Comparison of ENCODE assay signal across 26 cellular contexts in the genomic region with DNA sequence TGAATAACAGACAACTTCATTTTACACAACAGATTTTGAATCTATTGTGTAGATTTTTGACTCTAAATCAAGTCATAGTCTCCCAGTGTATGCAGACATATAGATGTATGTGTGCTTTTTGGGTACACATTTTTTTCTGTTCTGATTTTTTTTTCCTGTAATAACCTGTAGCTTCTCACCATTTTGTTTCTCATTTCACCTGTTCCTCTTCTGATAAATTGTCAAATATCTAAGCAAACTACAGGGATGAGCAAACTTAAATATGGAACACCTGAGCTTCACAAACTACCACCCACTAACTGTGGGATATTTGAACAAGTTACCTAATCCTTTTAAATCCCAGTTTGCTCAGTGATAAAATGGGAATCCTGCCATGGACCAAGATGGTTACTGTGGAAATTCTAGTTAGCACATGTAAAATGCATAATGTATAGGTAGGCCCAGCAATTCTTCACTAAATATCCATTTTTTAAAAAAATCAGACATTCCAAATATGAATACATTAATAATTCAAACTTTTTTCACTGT. TPM values are rescaled to one million over a fixed set of nuclear protein-coding genes. Genes with fewer than 3 reads are reported as not detected.
A peak's percentile ranks its signal among the peaks of the same experiment; 100 is the strongest.
DNase-seq lines count a peak whose midpoint lies in the region; ATAC-seq and TF ChIP-seq lines count a peak whose summit lies in the region.
"Had no signal": no experiment of that assay in that cellular context is flagged by ENCODE, and none has a peak within 500 bp of the region (broad histone marks: within the 10 kb centered on the region; RNA-seq: fewer than 3 reads in every experiment).

No MANE protein-coding gene starts in this region.

- H3K27ac ChIP-seq in SK-N-SH (ENCODE audit: low read depth in 2 of 2, low read length in 1 of 2) (peak overlapping the region; percentile 73 to 89), fibroblast of lung (ENCODE audit: insufficient read depth, low read length) (peak overlapping the region; percentile 5)
- H3K27ac ChIP-seq: adrenal gland, cardiac muscle cell, gastroesophageal sphincter, psoas muscle, tibial artery had no signal

- POLR2A ChIA-PET in SK-N-SH (lab: Yijun Ruan, JAX), result no interaction called here

- ATAC-seq in HG03460 (IDR thresholded peaks at IDR 0.05; ENCODE audit: unreplicated experiment), result no peak
- ATAC-seq in HG03521 (IDR thresholded peaks at IDR 0.05; ENCODE audit: unreplicated experiment), result no peak
- no peak for ATAC-seq in GM21723 (IDR thresholded peaks at IDR 0.05; ENCODE audit: unreplicated experiment)
- ATAC-seq: gastroesophageal sphincter; HCT116; natural killer cell treated with Interleukin-12 subunit alpha and Interleukin-12 subunit beta and Interleukin-15 and Interleukin-18, amount 100 ng/mL, for 72 hours; psoas muscle had no signal

- H3K4me1 ChIP-seq in SK-N-SH (ENCODE audit: control insufficient read depth in 1 of 2, insufficient read depth in 2 of 2, low read depth in 1 of 2, low read length in 1 of 2) (peaks cover 2 to 38% of the 10 kb centered on the region in 2 experiments; a peak in 3 of 4 replicates), fibroblast of lung (ENCODE audit: control insufficient read depth, extremely low read depth, insufficient read depth, low read length) (peaks cover 3% of the 10 kb centered on the region)

- DNase-seq in HFFc6 (no peak), SK-N-SH (no peak), fibroblast of lung (ENCODE audit: low read depth in 2 of 2) (no peak), osteocyte (ENCODE audit: extremely low spot score, unreplicated experiment) (no peak)
- DNase-seq: activated B cell treated with CpG ODN at 0.5 μM for 24 hours; activated CD4-positive, alpha-beta T cell treated with anti-CD3 and anti-CD28 coated beads, Interleukin-2, amount 50 U/mL, for 48 hours; activated gamma-delta T cell treated with Interleukin-2 at 50 U/mL for 16 hours; adrenal gland; AML-193; MG63; midbrain; NCI-H1694; NCI-H774; psoas muscle; stimulated activated CD4-positive, alpha-beta T cell treated with anti-CD3 and anti-CD28 coated beads, Interleukin-4, amount 100 ng/mL, for 1 hour; tibial artery had no signal

- H3F3A ChIP-seq in SK-N-SH (replicated peaks; ENCODE audit: insufficient read depth), result peaks cover 15% of the 10 kb centered on the region

- H3K4me3 Mint-ChIP-seq in HFFc6 (peak overlapping the region; percentile 75), osteocyte (ENCODE audit: unreplicated experiment) (peak overlapping the region; percentile 31)
- H3K4me3 Mint-ChIP-seq: activated B cell treated with CpG ODN at 0.5 μM for 24 hours; dendritic cell treated with granulocyte-macrophage colony-stimulating factor and Interleukin-4, amounts not matched to agents 40 ng/mL and 50 ng/mL, for 4 days; IgD-negative memory B cell; natural killer cell treated with Interleukin-12 subunit alpha and Interleukin-12 subunit beta and Interleukin-15 and Interleukin-18, amount 100 ng/mL, for 72 hours; stimulated activated naive CD8-positive, alpha-beta T cell treated with anti-CD3 and anti-CD28 coated beads, Interleukin-15, Interleukin-2, amounts not matched to agents 100 ng/mL and 50 ng/mL, for 24 hours had no signal

- H3K27me3 ChIP-seq in SK-N-SH (ENCODE audit: insufficient read depth) (no peaks in the 10 kb centered on the region), fibroblast of lung (ENCODE audit: control insufficient read depth, insufficient read depth, low read length) (no peaks in the 10 kb centered on the region)
- H3K27me3 ChIP-seq: adrenal gland, cardiac muscle cell, gastroesophageal sphincter, MG63, tibial artery had no signal

- TF ChIP-seq EP300 in SK-N-SH (IDR thresholded peaks at IDR 0.05; ENCODE audit: borderline replicate concordance in 1 of 2, low read depth in 1 of 2, low read length in 1 of 2), result no peak

- H3K9ac ChIP-seq in SK-N-SH (peak overlapping the region; percentile 54; the same call in 1 of the 2 replicates), fibroblast of lung (ENCODE audit: insufficient read depth, low read length) (no peak overlapping the region)

- H2AFZ ChIP-seq in SK-N-SH (ENCODE audit: low read depth) (peak overlapping the region; percentile 76; the same call in 1 of the 2 replicates), fibroblast of lung (ENCODE audit: low read length) (no peak overlapping the region)

- H3K9me2 ChIP-seq in SK-N-SH, result no peaks in the 10 kb centered on the region

- CTCF ChIA-PET in SK-N-SH (lab: Yijun Ruan, JAX), result interaction anchor here (0.7 to 2.0 kb wide), 2 partner anchors 9 to 29 kb away, joined by 3 to 8 read pairs; no protein-coding TSS in a partner anchor

- H3K27me3 Mint-ChIP-seq in HFFc6 (ENCODE audit: insufficient read depth), result no peaks in the 10 kb centered on the region
- no peaks in the 10 kb centered on the region for H3K27me3 Mint-ChIP-seq in osteocyte (ENCODE audit: unreplicated experiment)
- H3K27me3 Mint-ChIP-seq: dendritic cell treated with granulocyte-macrophage colony-stimulating factor and Interleukin-4, amounts not matched to agents 40 ng/mL and 50 ng/mL, for 4 days had no signal

- peaks cover 65% of the 10 kb centered on the region for H3K4me1 Mint-ChIP-seq in HFFc6 (ENCODE audit: low read depth)
- peaks cover 87% of the 10 kb centered on the region for H3K4me1 Mint-ChIP-seq in osteocyte (ENCODE audit: unreplicated experiment)
- H3K4me1 Mint-ChIP-seq: activated B cell treated with CpG ODN at 0.5 μM for 24 hours had no signal

- no peak for TF ChIP-seq CTCF in HFFc6 (IDR thresholded peaks at IDR 0.05)
- TF ChIP-seq CTCF in SK-N-SH (IDR thresholded peaks at IDR 0.05), result no peak
- no peak for TF ChIP-seq CTCF in fibroblast of lung (conservative IDR thresholded peaks at IDR 0.05 in 1 of 2, IDR thresholded peaks at IDR 0.05 in 1 of 2; ENCODE audit: low read depth in 1 of 2, low read length in 2 of 2)
- no peak for TF ChIP-seq CTCF in osteocyte (IDR thresholded peaks at IDR 0.05)

- H3K9me3 Mint-ChIP-seq in HFFc6 (no peaks in the 10 kb centered on the region), osteocyte (ENCODE audit: unreplicated experiment) (no peaks in the 10 kb centered on the region)
- H3K9me3 Mint-ChIP-seq: activated B cell treated with CpG ODN at 0.5 μM for 24 hours; dendritic cell treated with granulocyte-macrophage colony-stimulating factor and Interleukin-4, amounts not matched to agents 40 ng/mL and 50 ng/mL, for 4 days; IgD-negative memory B cell; natural killer cell treated with Interleukin-12 subunit alpha and Interleukin-12 subunit beta and Interleukin-15 and Interleukin-18, amount 100 ng/mL, for 72 hours; stimulated activated naive CD8-positive, alpha-beta T cell treated with anti-CD3 and anti-CD28 coated beads, Interleukin-15, Interleukin-2, amounts not matched to agents 100 ng/mL and 50 ng/mL, for 24 hours had no signal

- H3K27ac Mint-ChIP-seq in HFFc6, result peak overlapping the region; percentile 88
- peak overlapping the region; percentile 87 for H3K27ac Mint-ChIP-seq in osteocyte (ENCODE audit: unreplicated experiment)
- H3K27ac Mint-ChIP-seq: activated B cell treated with CpG ODN at 0.5 μM for 24 hours; dendritic cell treated with granulocyte-macrophage colony-stimulating factor and Interleukin-4, amounts not matched to agents 40 ng/mL and 50 ng/mL, for 4 days; IgD-negative memory B cell; natural killer cell treated with Interleukin-12 subunit alpha and Interleukin-12 subunit beta and Interleukin-15 and Interleukin-18, amount 100 ng/mL, for 72 hours; stimulated activated naive CD8-positive, alpha-beta T cell treated with anti-CD3 and anti-CD28 coated beads, Interleukin-15, Interleukin-2, amounts not matched to agents 100 ng/mL and 50 ng/mL, for 24 hours had no signal

- H4K20me1 ChIP-seq in SK-N-SH (ENCODE audit: insufficient read depth), result no peaks in the 10 kb centered on the region
- no peaks in the 10 kb centered on the region for H4K20me1 ChIP-seq in fibroblast of lung (ENCODE audit: control insufficient read depth, extremely low read depth, insufficient read depth, low read length)

- peak overlapping the region in 1 of 2 experiments; percentile 51; a peak in 2 of 4 replicates for H3K4me3 ChIP-seq in SK-N-SH (ENCODE audit: low read depth in 2 of 2, low read length in 1 of 2)
- H3K4me3 ChIP-seq in fibroblast of lung (replicated peaks in 1 of 4; ENCODE audit: control extremely low read depth in 1 of 4, insufficient read depth in 1 of 4, low read depth in 3 of 4, low read length in 4 of 4), result no peak overlapping the region
- H3K4me3 ChIP-seq: adrenal gland, cardiac muscle cell, gastroesophageal sphincter, MG63, psoas muscle, tibial artery had no signal

- H3K36me3 ChIP-seq in SK-N-SH (replicated peaks in 1 of 2; ENCODE audit: control insufficient read depth in 1 of 2, insufficient read depth in 2 of 2, low read length in 1 of 2) (no peaks in the 10 kb centered on the region), fibroblast of lung (ENCODE audit: control insufficient read depth, insufficient read depth, low read length) (no peaks in the 10 kb centered on the region)
- H3K36me3 ChIP-seq: adrenal gland, cardiac muscle cell, gastroesophageal sphincter, MG63, tibial artery had no signal

- peak overlapping the region; percentile 66 for H3K4me2 ChIP-seq in SK-N-SH
- peak overlapping the region; percentile 54 for H3K4me2 ChIP-seq in fibroblast of lung (ENCODE audit: extremely low read depth, insufficient read depth, low read length)

- no peak for TF ChIP-seq RAD21 in SK-N-SH (IDR thresholded peaks at IDR 0.05; ENCODE audit: low read length)

- H3K9me3 ChIP-seq in SK-N-SH (no peaks in the 10 kb centered on the region), fibroblast of lung (ENCODE audit: control insufficient read depth, insufficient read depth, low read depth, low read length) (no peaks in the 10 kb centered on the region)
- H3K9me3 ChIP-seq: adrenal gland, gastroesophageal sphincter, MG63, psoas muscle, tibial artery had no signal

- H3K79me2 ChIP-seq in SK-N-SH (ENCODE audit: insufficient read depth) (peaks cover 20% of the 10 kb centered on the region), fibroblast of lung (ENCODE audit: control insufficient read depth, insufficient read depth, low read length) (no peaks in the 10 kb centered on the region)

- H3K36me3 Mint-ChIP-seq in HFFc6 (ENCODE audit: low read depth) (no peaks in the 10 kb centered on the region; the same call in 1 of the 2 replicates), osteocyte (ENCODE audit: unreplicated experiment) (no peaks in the 10 kb centered on the region)
- H3K36me3 Mint-ChIP-seq: natural killer cell treated with Interleukin-12 subunit alpha and Interleukin-12 subunit beta and Interleukin-15 and Interleukin-18, amount 100 ng/mL, for 72 hours had no signal

RNA-seq across cellular contexts. Expression of a gene that starts 15.7 kb away (rescaled TPM):
- 10 to 100 TPM; 13.9 to 20.2 (median 17.7) TPM for total RNA-seq in HFFc6 (2021; fragmentation: NEBNext Ultra II Directional; extraction: Animal tissue kit (Norgen Biotek cat#: 25700))
- polyA plus RNA-seq in SK-N-SH (2012; rRNA removed), result 2.6 and 4.6 TPM in 2 replicates
- polyA plus RNA-seq in SK-N-SH (2012; cell fraction: cytosol; rRNA removed), result 3.2 and 3.4 TPM in 2 replicates
- polyA plus RNA-seq in SK-N-SH (2012; cell fraction: nucleus; rRNA removed), result 6.5 and 9.3 TPM in 2 replicates
- 2.8 and 6.4 TPM in 2 replicates for total RNA-seq in fibroblast of lung
- polyA plus RNA-seq in fibroblast of lung, result 2.5 and 8.8 TPM in 2 replicates
- 1.7 and 6.8 TPM in 2 replicates for polyA plus RNA-seq in fibroblast of lung (2012)
- polyA minus RNA-seq in fibroblast of lung (ENCODE audit: low replicate concordance), result 4.0 and 10.7 TPM in 2 replicates
- total RNA-seq in osteocyte, result 59.5 and 61.9 TPM in 2 replicates

RNA-seq across cellular contexts. Expression of a gene that starts 49.7 kb away (rescaled TPM):
- total RNA-seq in HFFc6 (2021; fragmentation: NEBNext Ultra II Directional; extraction: Animal tissue kit (Norgen Biotek cat#: 25700)), result 10 to 100 TPM; 53.7 to 64.4 (median 60.2) TPM
- polyA plus RNA-seq in SK-N-SH (2012; rRNA removed) (7.3 and 11.0 TPM in 2 replicates), fibroblast of lung (40.6 and 43.2 TPM in 2 replicates)
- 13.7 and 16.3 TPM in 2 replicates for polyA plus RNA-seq in SK-N-SH (2012; cell fraction: cytosol; rRNA removed)
- 3.9 and 6.7 TPM in 2 replicates for polyA plus RNA-seq in SK-N-SH (2012; cell fraction: nucleus; rRNA removed)
- total RNA-seq in fibroblast of lung (58.6 and 62.6 TPM in 2 replicates), osteocyte (20.3 and 21.8 TPM in 2 replicates)
- polyA plus RNA-seq in fibroblast of lung (2012), result 10.4 and 14.5 TPM in 2 replicates
- polyA minus RNA-seq in fibroblast of lung (ENCODE audit: low replicate concordance), result 5.8 and 6.6 TPM in 2 replicates
